In the genomic region with DNA sequence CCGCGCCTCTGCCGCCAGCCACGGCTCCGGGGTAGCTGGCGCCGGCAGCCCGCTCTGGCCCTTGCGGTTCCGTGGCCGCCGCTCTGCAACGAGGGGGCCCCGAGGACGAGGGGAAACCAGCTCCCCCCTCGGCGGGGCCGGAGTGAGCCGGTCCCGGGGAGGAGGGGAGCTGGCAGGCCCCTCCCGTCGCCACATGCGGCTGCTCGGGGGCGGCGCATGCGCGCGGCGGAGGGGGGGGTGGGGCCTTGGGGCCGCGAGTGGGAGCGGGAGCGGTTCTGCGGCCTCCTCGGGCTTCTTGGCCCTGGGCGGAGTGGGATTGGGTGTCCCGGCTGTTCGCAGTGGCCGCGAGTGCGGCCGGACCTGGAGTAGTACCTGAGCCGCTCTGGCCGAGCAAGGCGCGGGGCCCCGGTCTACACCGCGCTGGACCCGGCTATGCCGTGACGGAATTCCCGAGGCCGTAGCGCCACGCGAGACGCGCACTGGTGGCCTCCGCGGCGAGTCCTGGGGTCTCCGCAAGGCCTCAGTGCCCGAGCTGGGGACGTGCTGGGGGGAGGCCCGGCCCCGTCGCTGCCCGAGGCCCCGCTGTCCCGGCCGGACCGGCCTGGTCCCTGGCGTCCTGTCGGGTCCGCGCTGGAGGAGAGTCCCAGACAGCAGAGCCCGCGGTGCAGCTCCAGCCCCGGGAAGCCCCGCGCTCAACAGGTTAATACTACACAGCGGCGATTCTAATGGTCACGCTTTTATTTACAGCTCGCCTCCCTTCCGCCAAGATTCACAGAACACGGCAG, we compare ENCODE assay signal across 1 cellular context.
A peak's percentile ranks its signal among the peaks of the same experiment; 100 is the strongest.
TF ChIP-seq lines count a peak whose summit lies in the region.

No MANE protein-coding gene starts in this region.

TF ChIP-seq in K562, 482 proteins besides CTCF, POLR2A, EP300 and RAD21 (continued from another document and continues in another):
- TF ChIP-seq LEF1 (IDR thresholded peaks at IDR 0.05) = no peak
- TF ChIP-seq, protein P1, sequence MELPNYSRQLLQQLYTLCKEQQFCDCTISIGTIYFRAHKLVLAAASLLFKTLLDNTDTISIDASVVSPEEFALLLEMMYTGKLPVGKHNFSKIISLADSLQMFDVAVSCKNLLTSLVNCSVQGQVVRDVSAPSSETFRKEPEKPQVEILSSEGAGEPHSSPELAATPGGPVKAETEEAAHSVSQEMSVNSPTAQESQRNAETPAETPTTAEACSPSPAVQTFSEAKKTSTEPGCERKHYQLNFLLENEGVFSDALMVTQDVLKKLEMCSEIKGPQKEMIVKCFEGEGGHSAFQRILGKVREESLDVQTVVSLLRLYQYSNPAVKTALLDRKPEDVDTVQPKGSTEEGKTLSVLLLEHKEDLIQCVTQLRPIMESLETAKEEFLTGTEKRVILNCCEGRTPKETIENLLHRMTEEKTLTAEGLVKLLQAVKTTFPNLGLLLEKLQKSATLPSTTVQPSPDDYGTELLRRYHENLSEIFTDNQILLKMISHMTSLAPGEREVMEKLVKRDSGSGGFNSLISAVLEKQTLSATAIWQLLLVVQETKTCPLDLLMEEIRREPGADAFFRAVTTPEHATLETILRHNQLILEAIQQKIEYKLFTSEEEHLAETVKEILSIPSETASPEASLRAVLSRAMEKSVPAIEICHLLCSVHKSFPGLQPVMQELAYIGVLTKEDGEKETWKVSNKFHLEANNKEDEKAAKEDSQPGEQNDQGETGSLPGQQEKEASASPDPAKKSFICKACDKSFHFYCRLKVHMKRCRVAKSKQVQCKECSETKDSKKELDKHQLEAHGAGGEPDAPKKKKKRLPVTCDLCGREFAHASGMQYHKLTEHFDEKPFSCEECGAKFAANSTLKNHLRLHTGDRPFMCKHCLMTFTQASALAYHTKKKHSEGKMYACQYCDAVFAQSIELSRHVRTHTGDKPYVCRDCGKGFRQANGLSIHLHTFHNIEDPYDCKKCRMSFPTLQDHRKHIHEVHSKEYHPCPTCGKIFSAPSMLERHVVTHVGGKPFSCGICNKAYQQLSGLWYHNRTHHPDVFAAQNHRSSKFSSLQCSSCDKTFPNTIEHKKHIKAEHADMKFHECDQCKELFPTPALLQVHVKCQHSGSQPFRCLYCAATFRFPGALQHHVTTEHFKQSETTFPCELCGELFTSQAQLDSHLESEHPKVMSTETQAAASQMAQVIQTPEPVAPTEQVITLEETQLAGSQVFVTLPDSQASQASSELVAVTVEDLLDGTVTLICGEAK (IDR thresholded peaks at IDR 0.05) = peak; percentile 60; the same call in 1 of the 2 replicates
- TF ChIP-seq, protein P1 (CRISPR knock-in tag; IDR thresholded peaks at IDR 0.05) = no peak
- TF ChIP-seq XRCC5 (IDR thresholded peaks at IDR 0.05; ENCODE audit: low read depth, low read length) = 0 out of 2 replicates have a peak, but pooled peaks have one; percentile 8
- no peak for TF ChIP-seq ZC3H11A (IDR thresholded peaks at IDR 0.05; ENCODE audit: low read depth, low read length)
- TF ChIP-seq, protein P2, sequence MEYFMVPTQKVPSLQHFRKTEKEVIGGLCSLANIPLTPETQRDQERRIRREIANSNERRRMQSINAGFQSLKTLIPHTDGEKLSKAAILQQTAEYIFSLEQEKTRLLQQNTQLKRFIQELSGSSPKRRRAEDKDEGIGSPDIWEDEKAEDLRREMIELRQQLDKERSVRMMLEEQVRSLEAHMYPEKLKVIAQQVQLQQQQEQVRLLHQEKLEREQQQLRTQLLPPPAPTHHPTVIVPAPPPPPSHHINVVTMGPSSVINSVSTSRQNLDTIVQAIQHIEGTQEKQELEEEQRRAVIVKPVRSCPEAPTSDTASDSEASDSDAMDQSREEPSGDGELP (CRISPR knock-in tag; IDR thresholded peaks at IDR 0.05; ENCODE audit: borderline replicate concordance) = peak; percentile 67
- TF ChIP-seq SRSF3 (IDR thresholded peaks at IDR 0.05; ENCODE audit: insufficient read depth, low read length) = no peak; the same call in 1 of the 2 replicates
- TF ChIP-seq ATF7 (IDR thresholded peaks at IDR 0.05) = peak; percentile 100
- TF ChIP-seq SUPT5H (IDR thresholded peaks at IDR 0.05) = peak; percentile 91
- no peak for TF ChIP-seq FOXP1 (CRISPR knock-in tag; IDR thresholded peaks at IDR 0.05)
- 0 out of 2 replicates have a peak, but pooled peaks have one; percentile 7 for TF ChIP-seq MXI1 (IDR thresholded peaks at IDR 0.05; ENCODE audit: low read depth, low read length)
- peak; percentile 96; the same call in 1 of the 2 replicates for TF ChIP-seq TOE1 (IDR thresholded peaks at IDR 0.05; ENCODE audit: borderline replicate concordance)
- 0 out of 2 replicates have a peak, but pooled peaks have one; percentile 38 for TF ChIP-seq TOE1 (CRISPR knock-in tag; IDR thresholded peaks at IDR 0.05; ENCODE audit: borderline replicate concordance, low read depth)
- TF ChIP-seq, protein P3, sequence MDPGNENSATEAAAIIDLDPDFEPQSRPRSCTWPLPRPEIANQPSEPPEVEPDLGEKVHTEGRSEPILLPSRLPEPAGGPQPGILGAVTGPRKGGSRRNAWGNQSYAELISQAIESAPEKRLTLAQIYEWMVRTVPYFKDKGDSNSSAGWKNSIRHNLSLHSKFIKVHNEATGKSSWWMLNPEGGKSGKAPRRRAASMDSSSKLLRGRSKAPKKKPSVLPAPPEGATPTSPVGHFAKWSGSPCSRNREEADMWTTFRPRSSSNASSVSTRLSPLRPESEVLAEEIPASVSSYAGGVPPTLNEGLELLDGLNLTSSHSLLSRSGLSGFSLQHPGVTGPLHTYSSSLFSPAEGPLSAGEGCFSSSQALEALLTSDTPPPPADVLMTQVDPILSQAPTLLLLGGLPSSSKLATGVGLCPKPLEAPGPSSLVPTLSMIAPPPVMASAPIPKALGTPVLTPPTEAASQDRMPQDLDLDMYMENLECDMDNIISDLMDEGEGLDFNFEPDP (CRISPR knock-in tag; IDR thresholded peaks at IDR 0.05) = peak; percentile 74; the same call in 1 of the 2 replicates
- peak; percentile 97 for TF ChIP-seq JUND (IDR thresholded peaks at IDR 0.05; ENCODE audit: borderline replicate concordance, low read depth, low read length)
- TF ChIP-seq JUND (tag; IDR thresholded peaks at IDR 0.05; ENCODE audit: borderline replicate concordance, low read depth, low read length) = 0 out of 3 replicates have a peak, but pooled peaks have one; percentile 17
- TF ChIP-seq, protein P4, sequence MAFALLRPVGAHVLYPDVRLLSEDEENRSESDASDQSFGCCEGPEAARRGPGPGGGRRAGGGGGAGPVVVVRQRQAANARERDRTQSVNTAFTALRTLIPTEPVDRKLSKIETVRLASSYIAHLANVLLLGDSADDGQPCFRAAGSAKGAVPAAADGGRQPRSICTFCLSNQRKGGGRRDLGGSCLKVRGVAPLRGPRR (CRISPR knock-in tag; IDR thresholded peaks at IDR 0.05) = no peak
- no peak for TF ChIP-seq RBM39 (optimal IDR thresholded peaks at IDR 0.05; ENCODE audit: low read depth, low read length)
- TF ChIP-seq U2AF2 (optimal IDR thresholded peaks at IDR 0.05; ENCODE audit: low read depth, low read length) = no peak
- TF ChIP-seq, protein P5, sequence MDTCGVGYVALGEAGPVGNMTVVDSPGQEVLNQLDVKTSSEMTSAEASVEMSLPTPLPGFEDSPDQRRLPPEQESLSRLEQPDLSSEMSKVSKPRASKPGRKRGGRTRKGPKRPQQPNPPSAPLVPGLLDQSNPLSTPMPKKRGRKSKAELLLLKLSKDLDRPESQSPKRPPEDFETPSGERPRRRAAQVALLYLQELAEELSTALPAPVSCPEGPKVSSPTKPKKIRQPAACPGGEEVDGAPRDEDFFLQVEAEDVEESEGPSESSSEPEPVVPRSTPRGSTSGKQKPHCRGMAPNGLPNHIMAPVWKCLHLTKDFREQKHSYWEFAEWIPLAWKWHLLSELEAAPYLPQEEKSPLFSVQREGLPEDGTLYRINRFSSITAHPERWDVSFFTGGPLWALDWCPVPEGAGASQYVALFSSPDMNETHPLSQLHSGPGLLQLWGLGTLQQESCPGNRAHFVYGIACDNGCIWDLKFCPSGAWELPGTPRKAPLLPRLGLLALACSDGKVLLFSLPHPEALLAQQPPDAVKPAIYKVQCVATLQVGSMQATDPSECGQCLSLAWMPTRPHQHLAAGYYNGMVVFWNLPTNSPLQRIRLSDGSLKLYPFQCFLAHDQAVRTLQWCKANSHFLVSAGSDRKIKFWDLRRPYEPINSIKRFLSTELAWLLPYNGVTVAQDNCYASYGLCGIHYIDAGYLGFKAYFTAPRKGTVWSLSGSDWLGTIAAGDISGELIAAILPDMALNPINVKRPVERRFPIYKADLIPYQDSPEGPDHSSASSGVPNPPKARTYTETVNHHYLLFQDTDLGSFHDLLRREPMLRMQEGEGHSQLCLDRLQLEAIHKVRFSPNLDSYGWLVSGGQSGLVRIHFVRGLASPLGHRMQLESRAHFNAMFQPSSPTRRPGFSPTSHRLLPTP (IDR thresholded peaks at IDR 0.05; ENCODE audit: borderline replicate concordance, extremely low read depth, insufficient read length) = no peak
- TF ChIP-seq, protein P6, sequence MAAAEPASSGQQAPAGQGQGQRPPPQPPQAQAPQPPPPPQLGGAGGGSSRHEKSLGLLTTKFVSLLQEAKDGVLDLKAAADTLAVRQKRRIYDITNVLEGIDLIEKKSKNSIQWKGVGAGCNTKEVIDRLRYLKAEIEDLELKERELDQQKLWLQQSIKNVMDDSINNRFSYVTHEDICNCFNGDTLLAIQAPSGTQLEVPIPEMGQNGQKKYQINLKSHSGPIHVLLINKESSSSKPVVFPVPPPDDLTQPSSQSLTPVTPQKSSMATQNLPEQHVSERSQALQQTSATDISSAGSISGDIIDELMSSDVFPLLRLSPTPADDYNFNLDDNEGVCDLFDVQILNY (CRISPR knock-in tag; IDR thresholded peaks at IDR 0.05) = no peak
- peak; percentile 84; the same call in 1 of the 2 replicates for TF ChIP-seq TGIF2 (CRISPR knock-in tag; IDR thresholded peaks at IDR 0.05)
- TF ChIP-seq, protein P7, sequence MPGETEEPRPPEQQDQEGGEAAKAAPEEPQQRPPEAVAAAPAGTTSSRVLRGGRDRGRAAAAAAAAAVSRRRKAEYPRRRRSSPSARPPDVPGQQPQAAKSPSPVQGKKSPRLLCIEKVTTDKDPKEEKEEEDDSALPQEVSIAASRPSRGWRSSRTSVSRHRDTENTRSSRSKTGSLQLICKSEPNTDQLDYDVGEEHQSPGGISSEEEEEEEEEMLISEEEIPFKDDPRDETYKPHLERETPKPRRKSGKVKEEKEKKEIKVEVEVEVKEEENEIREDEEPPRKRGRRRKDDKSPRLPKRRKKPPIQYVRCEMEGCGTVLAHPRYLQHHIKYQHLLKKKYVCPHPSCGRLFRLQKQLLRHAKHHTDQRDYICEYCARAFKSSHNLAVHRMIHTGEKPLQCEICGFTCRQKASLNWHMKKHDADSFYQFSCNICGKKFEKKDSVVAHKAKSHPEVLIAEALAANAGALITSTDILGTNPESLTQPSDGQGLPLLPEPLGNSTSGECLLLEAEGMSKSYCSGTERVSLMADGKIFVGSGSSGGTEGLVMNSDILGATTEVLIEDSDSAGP (CRISPR knock-in tag; IDR thresholded peaks at IDR 0.05) = 0 out of 2 replicates have a peak, but pooled peaks have one; percentile 34
- 0 out of 2 replicates have a peak, but pooled peaks have one; percentile 59 for TF ChIP-seq ZNF165 (CRISPR knock-in tag; IDR thresholded peaks at IDR 0.05; ENCODE audit: borderline replicate concordance)
- TF ChIP-seq FOXK2 (conservative IDR thresholded peaks at IDR 0.05 in 1 of 2, IDR thresholded peaks at IDR 0.05 in 1 of 2; ENCODE audit: low read depth in 2 of 2) = peak; percentile 4 to 99; a peak in 2 of 4 replicates
- TF ChIP-seq ZNF232 (CRISPR knock-in tag; IDR thresholded peaks at IDR 0.05) = 0 out of 2 replicates have a peak, but pooled peaks have one; percentile 48
- peak; percentile 52 for TF ChIP-seq NCOR1 (IDR thresholded peaks at IDR 0.05)
- TF ChIP-seq POLR2AphosphoS5 (IDR thresholded peaks at IDR 0.05; ENCODE audit: control insufficient read depth, insufficient read depth, low read depth, low read length) = peak; percentile 76
- TF ChIP-seq CCNT2 (IDR thresholded peaks at IDR 0.05; ENCODE audit: borderline replicate concordance, extremely low read depth, insufficient read length, low read depth, low read length) = peak; percentile 33
- TF ChIP-seq PML (IDR thresholded peaks at IDR 0.05; ENCODE audit: low read length) = peak; percentile 45; the same call in 1 of the 2 replicates
- no peak for TF ChIP-seq BCL6 (CRISPR knock-in tag; IDR thresholded peaks at IDR 0.05)
- TF ChIP-seq SLC30A9 (CRISPR knock-in tag; IDR thresholded peaks at IDR 0.05) = no peak
- peak; percentile 50 for TF ChIP-seq L3MBTL2 (IDR thresholded peaks at IDR 0.05)
- TF ChIP-seq SIN3A (IDR thresholded peaks at IDR 0.05; ENCODE audit: borderline replicate concordance in 2 of 2, control insufficient read depth in 1 of 2, low read depth in 2 of 2, low read length in 2 of 2) = peak in 1 of 2 experiments; percentile 58; a peak in 2 of 4 replicates
- TF ChIP-seq, protein P8, sequence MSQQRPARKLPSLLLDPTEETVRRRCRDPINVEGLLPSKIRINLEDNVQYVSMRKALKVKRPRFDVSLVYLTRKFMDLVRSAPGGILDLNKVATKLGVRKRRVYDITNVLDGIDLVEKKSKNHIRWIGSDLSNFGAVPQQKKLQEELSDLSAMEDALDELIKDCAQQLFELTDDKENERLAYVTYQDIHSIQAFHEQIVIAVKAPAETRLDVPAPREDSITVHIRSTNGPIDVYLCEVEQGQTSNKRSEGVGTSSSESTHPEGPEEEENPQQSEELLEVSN (IDR thresholded peaks at IDR 0.05; ENCODE audit: borderline replicate concordance in 1 of 2, extremely low read depth in 1 of 2, insufficient read depth in 1 of 2, insufficient read length in 1 of 2, low read depth in 1 of 2, low read length in 1 of 2, poor library complexity in 1 of 2, severe bottlenecking in 1 of 2) = peak in 1 of 2 experiments; percentile 8
- no peak for TF ChIP-seq EWSR1 (IDR thresholded peaks at IDR 0.05; ENCODE audit: borderline replicate concordance, low read depth, partially characterized antibody)
- TF ChIP-seq THRAP3 (IDR thresholded peaks at IDR 0.05; ENCODE audit: borderline replicate concordance) = no peak
- 0 out of 2 replicates have a peak, but pooled peaks have one; percentile 24 for TF ChIP-seq PRMT5 (CRISPR knock-in tag; IDR thresholded peaks at IDR 0.05)
- no peak for TF ChIP-seq ZFP1 (CRISPR knock-in tag; IDR thresholded peaks at IDR 0.05)
